Comparison of ENCODE assay signal across 11 cellular contexts in the genomic region with DNA sequence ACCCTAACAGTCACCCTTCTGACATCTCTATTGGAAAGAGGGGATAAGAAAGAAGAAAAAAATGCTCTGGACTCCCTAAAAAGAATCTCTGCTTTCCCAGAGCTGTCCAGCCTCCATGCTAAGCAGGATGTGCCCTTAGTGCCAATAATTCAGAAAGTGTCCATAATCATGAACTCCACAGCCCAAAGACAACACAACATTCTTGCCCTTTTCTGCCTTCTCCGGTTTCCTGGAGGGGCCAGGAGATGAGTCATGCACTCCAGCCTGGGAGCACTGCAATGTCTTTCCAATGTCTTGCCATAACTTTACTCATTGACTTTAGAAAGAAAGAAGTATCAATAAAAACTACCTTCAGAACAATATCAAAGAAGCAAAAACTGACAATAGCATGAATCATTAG. TPM values are rescaled to one million over a fixed set of nuclear protein-coding genes. Genes with fewer than 3 reads are reported as not detected.
A peak's percentile ranks its signal among the peaks of the same experiment; 100 is the strongest.
DNase-seq lines count a peak whose midpoint lies in the region; TF ChIP-seq lines count a peak whose summit lies in the region.
"Had no signal": no experiment of that assay in that cellular context is flagged by ENCODE, and none has a peak within 500 bp of the region (broad histone marks: within the 10 kb centered on the region; RNA-seq: fewer than 3 reads in every experiment).

No MANE protein-coding gene starts in this region.

- H3K36me3 Mint-ChIP-seq in glutamatergic neuron (ENCODE audit: unreplicated experiment) = peaks cover 10% of the 10 kb centered on the region
- no peaks in the 10 kb centered on the region for H3K36me3 Mint-ChIP-seq in Caco-2 (ENCODE audit: insufficient read depth, unreplicated experiment)

- H3K4me3 ChIP-seq in adipocyte (ENCODE audit: low read length) = peak overlapping the region; percentile 48
- H3K4me3 ChIP-seq in Caco-2 (ENCODE audit: low read depth, low read length) = no peak overlapping the region
- H3K4me3 ChIP-seq: Peyer's patch had no signal

- peaks cover 39% of the 10 kb centered on the region for H3K27me3 Mint-ChIP-seq in glutamatergic neuron (ENCODE audit: unreplicated experiment)
- peaks cover 5% of the 10 kb centered on the region for H3K27me3 Mint-ChIP-seq in Caco-2 (ENCODE audit: insufficient read depth, unreplicated experiment)

- BruUV-seq in Caco-2 (replicated peaks; lab: Mats Ljungman, UMichigan) = no TSS peak

- H3K4me3 Mint-ChIP-seq in glutamatergic neuron (ENCODE audit: unreplicated experiment) = peak overlapping the region; percentile 90
- H3K4me3 Mint-ChIP-seq in Caco-2 (ENCODE audit: unreplicated experiment) = no peak overlapping the region
- H3K4me3 Mint-ChIP-seq: nephron; stimulated activated effector memory CD8-positive, alpha-beta T cell treated with anti-CD3 and anti-CD28 coated beads, Interleukin-12 subunit alpha, Interleukin-12 subunit beta, amount 100 ng/mL, for 72 hours had no signal

- H3K9me3 ChIP-seq in adipocyte (ENCODE audit: control insufficient read depth, low read length) (no peaks in the 10 kb centered on the region), Caco-2 (no peaks in the 10 kb centered on the region)
- H3K9me3 ChIP-seq: Peyer's patch had no signal

- H3K4me1 ChIP-seq in adipocyte (ENCODE audit: control insufficient read depth, insufficient read depth, low read length) (peaks cover 37% of the 10 kb centered on the region), Caco-2 (no peaks in the 10 kb centered on the region)
- H3K4me1 ChIP-seq: Peyer's patch had no signal

- H3K27me3 ChIP-seq in adipocyte (replicated peaks; ENCODE audit: control insufficient read depth, insufficient read depth, low read length) (no peaks in the 10 kb centered on the region), Caco-2 (replicated peaks; ENCODE audit: control insufficient read depth, insufficient read depth, low read length) (no peaks in the 10 kb centered on the region)
- H3K27me3 ChIP-seq: Peyer's patch had no signal

- TF ChIP-seq CTCF in glutamatergic neuron (IDR thresholded peaks at IDR 0.05; ENCODE audit: partially characterized antibody, unreplicated experiment) = no peak
- no peak for TF ChIP-seq CTCF in Caco-2 (IDR thresholded peaks at IDR 0.05; ENCODE audit: insufficient read depth in 1 of 2, low read depth in 1 of 2, low read length in 1 of 2, severe bottlenecking in 1 of 2, unreplicated experiment in 1 of 2)

- H3K9me3 Mint-ChIP-seq in glutamatergic neuron (ENCODE audit: unreplicated experiment) = peaks cover 61% of the 10 kb centered on the region
- H3K9me3 Mint-ChIP-seq in Caco-2 (ENCODE audit: unreplicated experiment) = no peaks in the 10 kb centered on the region
- H3K9me3 Mint-ChIP-seq: nephron; stimulated activated effector memory CD8-positive, alpha-beta T cell treated with anti-CD3 and anti-CD28 coated beads, Interleukin-12 subunit alpha, Interleukin-12 subunit beta, amount 100 ng/mL, for 72 hours had no signal

- POLR2A ChIA-PET in Caco-2 (lab: Charles Lee) = no interaction called here

- no peak overlapping the region for H3K9ac ChIP-seq in adipocyte (ENCODE audit: low read length)

- H3K27ac Mint-ChIP-seq in glutamatergic neuron (ENCODE audit: unreplicated experiment) = peak overlapping the region; percentile 98
- no peak overlapping the region for H3K27ac Mint-ChIP-seq in Caco-2 (ENCODE audit: unreplicated experiment)
- H3K27ac Mint-ChIP-seq: nephron; stimulated activated effector memory CD8-positive, alpha-beta T cell treated with anti-CD3 and anti-CD28 coated beads, Interleukin-12 subunit alpha, Interleukin-12 subunit beta, amount 100 ng/mL, for 72 hours had no signal

- DNase-seq in DMS53 (lab: John Stamatoyannopoulos, UW) (peak; percentile 39), DMS53 treated with DMSO at 0.1 percent for 48 hours (lab: John Stamatoyannopoulos, UW; ENCODE audit: unreplicated experiment) (no peak), adipocyte (ENCODE audit: low read depth) (peak; percentile 67), glutamatergic neuron (no peak), smooth muscle cell of the brain vasculature (ENCODE audit: low read depth, low spot score) (peak; percentile 71), NCI-H82 (lab: John Stamatoyannopoulos, UW) (no peak), Caco-2 (no peak), NCI-H146 treated with DMSO at 0.1 percent for 48 hours (lab: John Stamatoyannopoulos, UW; ENCODE audit: unreplicated experiment) (no peak)
- DNase-seq: Peyer's patch had no signal

- intact Hi-C loops in Caco-2 (cut with micrococcal nuclease; ENCODE audit: unreplicated experiment) = no loop called here

- peaks cover 41% of the 10 kb centered on the region for H3K36me3 ChIP-seq in adipocyte (ENCODE audit: control insufficient read depth, insufficient read depth, low read length, severe bottlenecking)
- H3K36me3 ChIP-seq in Caco-2 (ENCODE audit: control insufficient read depth, insufficient read depth, low read length) = no peaks in the 10 kb centered on the region

- H3K4me1 Mint-ChIP-seq in glutamatergic neuron (ENCODE audit: low read depth, unreplicated experiment) (peaks cover 84% of the 10 kb centered on the region), Caco-2 (ENCODE audit: low read depth, unreplicated experiment) (no peaks in the 10 kb centered on the region)

- CTCF ChIA-PET in Caco-2 (lab: Charles Lee) = no interaction called here

RNA-seq across cellular contexts. Expression of a gene that starts 44.0 kb away (rescaled TPM):
- 323 TPM for total RNA-seq in glutamatergic neuron (ENCODE audit: unreplicated experiment)
- total RNA-seq in Caco-2 (2022) = 0.36 and 1.2 TPM in 2 replicates

Comparison
In these comparisons a context has a peak if more than half of its experiments do, and no peak if none do; other contexts are left out.
1. DNase-seq: peak in DMS53 (single experiment), adipocyte (single experiment) and smooth muscle cell of the brain vasculature (single experiment); none in DMS53 treated with DMSO at 0.1 percent for 48 hours (single experiment), glutamatergic neuron (single experiment), NCI-H82 (single experiment), Caco-2 (0 of 2) and NCI-H146 treated with DMSO at 0.1 percent for 48 hours (single experiment).
2. RNA of a gene that starts 44.0 kb away (total RNA-seq): 323 TPM in glutamatergic neuron (single experiment); 0.36 to 1.2 TPM in Caco-2; every median in the first group is over 100 times any median in the second.